Comparison of ENCODE assay signal across 8 cellular contexts in genomic region chr14:70416322-70416716, GRCh38. TPM values are rescaled to one million over a fixed set of nuclear protein-coding genes. Genes with fewer than 3 reads are reported as not detected.
DNase-seq lines count a peak whose midpoint lies in the region; ATAC-seq and TF ChIP-seq lines count a peak whose summit lies in the region.

No MANE protein-coding gene starts in this region.

- no peaks in the 10 kb centered on the region for H3K9me3 Mint-ChIP-seq in stimulated activated naive CD8-positive, alpha-beta T cell treated with anti-CD3 and anti-CD28 coated beads, Interleukin-15, Interleukin-2, amounts not matched to agents 100 ng/mL and 50 ng/mL, for 24 hours

- H3K4me3 Mint-ChIP-seq in stimulated activated naive CD8-positive, alpha-beta T cell treated with anti-CD3 and anti-CD28 coated beads, Interleukin-15, Interleukin-2, amounts not matched to agents 100 ng/mL and 50 ng/mL, for 24 hours, result peak overlapping the region; percentile 93

- no peak for ATAC-seq in stimulated activated naive CD8-positive, alpha-beta T cell treated with anti-CD3 and anti-CD28 coated beads, Interleukin-15, Interleukin-2, amounts not matched to agents 100 U/mL and 50 U/mL, for 24 hours
- ATAC-seq in HG03469 (IDR thresholded peaks at IDR 0.05; ENCODE audit: unreplicated experiment) (no peak), HG03025 (IDR thresholded peaks at IDR 0.05; ENCODE audit: low FRiP score, unreplicated experiment) (no peak)

- no peak overlapping the region for H3K27ac ChIP-seq in neutrophil

- no peak for DNase-seq in stimulated activated naive CD8-positive, alpha-beta T cell treated with anti-CD3 and anti-CD28 coated beads, Interleukin-15, Interleukin-2, amounts not matched to agents 100 U/mL and 50 U/mL, for 24 hours
- DNase-seq in SK-MEL-5 (ENCODE audit: low read depth, low spot score) (peak; percentile 17), fibroblast of mammary gland (ENCODE audit: low read depth) (peak; percentile 19)
- no peak for DNase-seq in activated effector memory CD4-positive, alpha-beta T cell treated with Interleukin-2 at 50 U/mL for 16 hours

- peaks cover 8 to 11% of the 10 kb centered on the region in 2 experiments for H3K4me1 ChIP-seq in neutrophil (ENCODE audit: control insufficient read depth in 1 of 2, insufficient read depth in 1 of 2, low read depth in 1 of 2, low read length in 1 of 2)

- H3K9me3 ChIP-seq in neutrophil, result no peaks in the 10 kb centered on the region

- peak overlapping the region; percentile 82 for H3K27ac Mint-ChIP-seq in stimulated activated naive CD8-positive, alpha-beta T cell treated with anti-CD3 and anti-CD28 coated beads, Interleukin-15, Interleukin-2, amounts not matched to agents 100 ng/mL and 50 ng/mL, for 24 hours

- H3K27me3 Mint-ChIP-seq in stimulated activated naive CD8-positive, alpha-beta T cell treated with anti-CD3 and anti-CD28 coated beads, Interleukin-15, Interleukin-2, amounts not matched to agents 100 ng/mL and 50 ng/mL, for 24 hours, result no peaks in the 10 kb centered on the region

- H3K27me3 ChIP-seq in neutrophil, result no peaks in the 10 kb centered on the region

- peaks cover 44% of the 10 kb centered on the region for H3K4me1 Mint-ChIP-seq in stimulated activated naive CD8-positive, alpha-beta T cell treated with anti-CD3 and anti-CD28 coated beads, Interleukin-15, Interleukin-2, amounts not matched to agents 100 ng/mL and 50 ng/mL, for 24 hours (ENCODE audit: low read depth)

- H3K36me3 Mint-ChIP-seq in stimulated activated naive CD8-positive, alpha-beta T cell treated with anti-CD3 and anti-CD28 coated beads, Interleukin-15, Interleukin-2, amounts not matched to agents 100 ng/mL and 50 ng/mL, for 24 hours (ENCODE audit: low read depth), result no peaks in the 10 kb centered on the region

- no peak for TF ChIP-seq CTCF in fibroblast of mammary gland (conservative IDR thresholded peaks at IDR 0.05; ENCODE audit: control insufficient read depth, insufficient read depth, low read depth, low read length)
- no peak for TF ChIP-seq CTCF in neutrophil (IDR thresholded peaks at IDR 0.05)

- in situ Hi-C loops in SK-MEL-5 (cut with HindIII; ENCODE audit: low pct_unique_long_range_greater_than_20kb, low sequenced_read_pairs), result no loop called here

- H3K36me3 ChIP-seq in neutrophil, result no peaks in the 10 kb centered on the region

- H3K4me3 ChIP-seq in fibroblast of mammary gland (ENCODE audit: control insufficient read depth, low read depth, low read length), result peak overlapping the region; percentile 85
- peak overlapping the region; percentile 29 to 63 for H3K4me3 ChIP-seq in neutrophil (ENCODE audit: low read depth in 1 of 2, low read length in 1 of 2)

RNA-seq across cellular contexts. Expression of gene SYNJ2BP, which starts 0.6 kb away (rescaled TPM):
- total RNA-seq in SK-MEL-5 (2014; rRNA removed; shearing (Covaris generic)), result 19.9 and 22.3 TPM in 2 replicates
- polyA plus RNA-seq in SK-MEL-5 (2015; cell fraction: cytosol; rRNA removed), result 13.3 and 14.7 TPM in 2 replicates
- polyA plus RNA-seq in SK-MEL-5 (2015; cell fraction: nucleus; rRNA removed), result 10.7 and 14.5 TPM in 2 replicates

RNA-seq across cellular contexts. Expression of gene ADAM21, which starts 35.7 kb away (rescaled TPM):
- not detected in 2 replicates for total RNA-seq in SK-MEL-5 (2014; rRNA removed; shearing (Covaris generic))
- polyA plus RNA-seq in SK-MEL-5 (2015; cell fraction: cytosol; rRNA removed), result 0.11 TPM in 1 of 2 replicates, not detected in the other
- not detected in 2 replicates for polyA plus RNA-seq in SK-MEL-5 (2015; cell fraction: nucleus; rRNA removed)

RNA-seq across cellular contexts. Expression of gene COX16, which starts 56.8 kb away (rescaled TPM):
- total RNA-seq in SK-MEL-5 (2014; rRNA removed; shearing (Covaris generic)), result 46.3 and 60.1 TPM in 2 replicates
- 23.1 and 26.3 TPM in 2 replicates for polyA plus RNA-seq in SK-MEL-5 (2015; cell fraction: cytosol; rRNA removed)
- 3.8 and 4.7 TPM in 2 replicates for polyA plus RNA-seq in SK-MEL-5 (2015; cell fraction: nucleus; rRNA removed)

Comparison
In these comparisons a context has a peak if more than half of its experiments do, and no peak if none do; other contexts are left out.
1. DNase-seq: peak in SK-MEL-5 (single experiment) and fibroblast of mammary gland (single experiment); none in stimulated activated naive CD8-positive, alpha-beta T cell treated with anti-CD3 and anti-CD28 coated beads, Interleukin-15, Interleukin-2, amounts not matched to agents 100 U/mL and 50 U/mL, for 24 hours (single experiment) and activated effector memory CD4-positive, alpha-beta T cell treated with Interleukin-2 at 50 U/mL for 16 hours (single experiment).